In the genomic region with DNA sequence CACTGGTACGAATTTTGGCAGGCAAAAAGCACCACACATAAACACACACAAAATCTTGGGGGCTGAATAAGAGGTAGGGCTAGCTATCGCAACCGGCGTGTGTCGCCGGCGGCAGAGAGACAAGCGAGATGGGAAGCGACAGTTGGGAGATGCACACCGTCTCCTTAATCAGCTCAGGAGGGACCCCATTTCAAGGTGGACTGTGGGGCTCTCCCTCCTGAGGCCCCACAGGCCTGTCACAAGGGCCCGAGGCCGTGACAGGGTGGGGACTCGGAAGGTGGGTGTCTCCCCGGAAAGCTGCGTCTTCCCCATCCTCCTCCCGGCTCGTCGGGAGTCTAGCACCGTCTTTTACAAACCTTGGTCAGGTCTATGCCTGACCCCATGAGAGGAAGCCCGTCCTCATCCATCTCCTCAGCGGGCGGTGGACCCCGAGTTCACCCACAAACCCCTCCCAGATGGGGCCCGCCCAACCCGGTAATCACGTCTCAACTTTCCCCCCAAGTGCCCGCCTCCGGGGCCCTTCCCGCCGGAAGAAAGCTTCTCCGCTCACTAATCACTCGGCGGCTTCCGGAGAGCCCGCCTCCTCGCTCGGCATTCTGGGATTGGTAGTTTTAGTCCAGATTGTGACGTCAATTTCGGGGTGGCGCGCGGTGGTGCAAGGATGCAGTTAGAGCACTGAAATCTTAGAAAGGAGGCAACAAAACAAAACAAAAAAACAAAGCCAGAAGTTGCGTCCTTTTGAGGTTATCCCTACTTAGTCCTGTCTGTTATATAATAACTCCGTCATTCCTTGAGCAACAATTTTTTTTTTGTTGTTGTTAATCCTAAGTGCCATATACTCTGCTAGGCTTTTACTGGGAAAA, we compare ENCODE assay signal across 8 cellular contexts. TPM values are rescaled to one million over a fixed set of nuclear protein-coding genes. Genes with fewer than 3 reads are reported as not detected.
A peak's percentile ranks its signal among the peaks of the same experiment; 100 is the strongest.
DNase-seq lines count a peak whose midpoint lies in the region; ATAC-seq and TF ChIP-seq lines count a peak whose summit lies in the region.

A gene with protein sequence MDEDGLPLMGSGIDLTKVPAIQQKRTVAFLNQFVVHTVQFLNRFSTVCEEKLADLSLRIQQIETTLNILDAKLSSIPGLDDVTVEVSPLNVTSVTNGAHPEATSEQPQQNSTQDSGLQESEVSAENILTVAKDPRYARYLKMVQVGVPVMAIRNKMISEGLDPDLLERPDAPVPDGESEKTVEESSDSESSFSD (minus strand): TSS at position 436 of the 863 bp plus-strand sequence. CDS start 29 bp downstream, at position 407.

- no peak for TF ChIP-seq CTCF in H9 (conservative IDR thresholded peaks at IDR 0.05)
- no peak for TF ChIP-seq CTCF in fibroblast of pulmonary artery (IDR thresholded peaks at IDR 0.05; ENCODE audit: low read length, missing control alignments)

- H3K23ac ChIP-seq in H9 (ENCODE audit: insufficient read length, low read depth, low read length), result no peak within 1 kb of the TSS

- H3K4ac ChIP-seq in H9 (ENCODE audit: low read depth, low read length), result no peak within 1 kb of the TSS

- H3K36me3 ChIP-seq in MG63, result peaks cover 2% of the 10 kb centered on the region; the same call in 1 of the 2 replicates

- peak within 1 kb of the TSS; percentile 83 for H3K4me2 ChIP-seq in H9 (ENCODE audit: insufficient read depth, insufficient read length, low read length)

- WGBS in H9 (ENCODE audit: extremely low coverage, insufficient read length, low lambda C conversion rate), result no CpG with 5 or more reads among the region's 44 CpGs

- no peaks in the 10 kb centered on the region for H3K27me3 ChIP-seq in H9 (ENCODE audit: insufficient read depth, low read length)
- no peaks in the 10 kb centered on the region for H3K27me3 ChIP-seq in MG63

- H3K27ac Mint-ChIP-seq in H9, result peak within 1 kb of the TSS in 2 of 3 experiments; percentile 46 to 95; a peak in 3 of 7 replicates
- peak within 1 kb of the TSS; percentile 93 to 99 for H3K27ac Mint-ChIP-seq in natural killer cell treated with Interleukin-12 subunit alpha and Interleukin-12 subunit beta and Interleukin-15 and Interleukin-18, amount 100 ng/mL, for 72 hours

- H3T11ph ChIP-seq in H9 (ENCODE audit: low read length), result no peak within 1 kb of the TSS

- no peak within 1 kb of the TSS for H2BK5ac ChIP-seq in H9 (ENCODE audit: insufficient read length, low read length)

- no peaks in the 10 kb centered on the region for H3K79me2 ChIP-seq in H9 (ENCODE audit: insufficient read depth, low read length)

- no peak within 1 kb of the TSS for H2BK12ac ChIP-seq in H9 (ENCODE audit: insufficient read length, low read depth, low read length)

- no peak within 1 kb of the TSS for H4K8ac ChIP-seq in H9 (replicated peaks; ENCODE audit: insufficient read length, low read depth, low read length)

- ATAC-seq in natural killer cell treated with Interleukin-12 subunit alpha and Interleukin-12 subunit beta and Interleukin-15 and Interleukin-18, amount 100 ng/mL, for 72 hours, result peak; percentile 98 to 99
- peak; percentile 96 for ATAC-seq in stimulated activated naive CD8-positive, alpha-beta T cell treated with anti-CD3 and anti-CD28 coated beads, Interleukin-15, Interleukin-2, amounts not matched to agents 100 U/mL and 50 U/mL, for 24 hours

- peak within 1 kb of the TSS; percentile 75 for H2AFZ ChIP-seq in H9 (ENCODE audit: low read length)

- H4K20me1 ChIP-seq in H9 (ENCODE audit: control insufficient read depth, insufficient read depth, insufficient read length), result no peaks in the 10 kb centered on the region

- H3K79me1 ChIP-seq in H9 (ENCODE audit: insufficient read depth, low read depth, low read length, poor library complexity, severe bottlenecking), result no peaks in the 10 kb centered on the region

- no peaks in the 10 kb centered on the region for H3K9me3 ChIP-seq in H9 (ENCODE audit: control insufficient read depth, low read depth, low read length)
- no peaks in the 10 kb centered on the region for H3K9me3 ChIP-seq in MG63

- H3K9ac ChIP-seq in H9 (ENCODE audit: extremely low read depth, insufficient read length, low read length), result peak within 1 kb of the TSS; percentile 71

- DNase-seq in ELR (ENCODE audit: low read depth) (peak; percentile 96), H9 (peak; percentile 96), MG63 (peak; percentile 93), SHP77 treated with DMSO at 0.1 percent for 48 hours (lab: John Stamatoyannopoulos, UW) (peak; percentile 75), fibroblast of pulmonary artery (ENCODE audit: low read depth) (peak; percentile 94)
- DNase-seq in activated effector memory CD4-positive, alpha-beta T cell treated with anti-CD3 and anti-CD28 coated beads, Interleukin-2, amount 50 U/mL, for 16 hours, result peak; percentile 98
- DNase-seq in natural killer cell treated with Interleukin-12 subunit alpha and Interleukin-12 subunit beta and Interleukin-15 and Interleukin-18, amount 100 ng/mL, for 72 hours (ENCODE audit: low spot score), result peak; percentile 96
- DNase-seq in stimulated activated naive CD8-positive, alpha-beta T cell treated with anti-CD3 and anti-CD28 coated beads, Interleukin-15, Interleukin-2, amounts not matched to agents 100 U/mL and 50 U/mL, for 24 hours, result peak; percentile 94

- H3K4me1 Mint-ChIP-seq in H9, result peaks cover 6 to 8% of the 10 kb centered on the region in 2 experiments; a peak in 3 of 4 replicates
- H3K4me1 Mint-ChIP-seq in natural killer cell treated with Interleukin-12 subunit alpha and Interleukin-12 subunit beta and Interleukin-15 and Interleukin-18, amount 100 ng/mL, for 72 hours (ENCODE audit: low read depth in 2 of 2), result peaks cover 12 to 25% of the 10 kb centered on the region in 2 donors

- H2AK5ac ChIP-seq in H9 (ENCODE audit: insufficient read length, low read length), result no peak within 1 kb of the TSS

- no peak within 1 kb of the TSS for H4K5ac ChIP-seq in H9 (ENCODE audit: insufficient read length, low read depth, low read length)

- H3K23me2 ChIP-seq in H9 (ENCODE audit: insufficient read length, low read depth, low read length, poor library complexity, severe bottlenecking), result no peaks in the 10 kb centered on the region

- no peaks in the 10 kb centered on the region for H3K9me3 Mint-ChIP-seq in H9
- no peaks in the 10 kb centered on the region for H3K9me3 Mint-ChIP-seq in natural killer cell treated with Interleukin-12 subunit alpha and Interleukin-12 subunit beta and Interleukin-15 and Interleukin-18, amount 100 ng/mL, for 72 hours

- no peaks in the 10 kb centered on the region for H3K4me1 ChIP-seq in H9 (ENCODE audit: insufficient read depth, low read length)

- H2BK15ac ChIP-seq in H9 (ENCODE audit: low read depth, low read length), result no peak within 1 kb of the TSS

- no peaks in the 10 kb centered on the region for H3K36me3 Mint-ChIP-seq in H9 (ENCODE audit: insufficient read depth in 1 of 3, low read depth in 3 of 3)
- peaks cover 12% of the 10 kb centered on the region for H3K36me3 Mint-ChIP-seq in natural killer cell treated with Interleukin-12 subunit alpha and Interleukin-12 subunit beta and Interleukin-15 and Interleukin-18, amount 100 ng/mL, for 72 hours

- H2BK20ac ChIP-seq in H9 (ENCODE audit: low read depth, low read length, poor library complexity, severe bottlenecking), result no peak within 1 kb of the TSS

- no peak within 1 kb of the TSS for H4K91ac ChIP-seq in H9 (ENCODE audit: insufficient read length, low read depth, low read length)

- H3K27me3 Mint-ChIP-seq in H9 (ENCODE audit: low read depth), result no peaks in the 10 kb centered on the region
- H3K27me3 Mint-ChIP-seq in natural killer cell treated with Interleukin-12 subunit alpha and Interleukin-12 subunit beta and Interleukin-15 and Interleukin-18, amount 100 ng/mL, for 72 hours, result peaks cover 9% of the 10 kb centered on the region in 2 donors

- no peak within 1 kb of the TSS for H3K56ac ChIP-seq in H9 (ENCODE audit: insufficient read length, low read depth, low read length)

- no peak within 1 kb of the TSS for H3K14ac ChIP-seq in H9 (ENCODE audit: insufficient read depth, low read length)

- H3K4me3 ChIP-seq in MG63, result peak within 1 kb of the TSS; percentile 78
- H3K4me3 ChIP-seq in fibroblast of pulmonary artery (replicated peaks; ENCODE audit: low read depth, low read length), result peak within 1 kb of the TSS; percentile 92

- H3K18ac ChIP-seq in H9 (ENCODE audit: insufficient read length, low read depth, low read length), result no peak within 1 kb of the TSS

- peak within 1 kb of the TSS; percentile 95 to 97 for H3K4me3 Mint-ChIP-seq in H9
- H3K4me3 Mint-ChIP-seq in natural killer cell treated with Interleukin-12 subunit alpha and Interleukin-12 subunit beta and Interleukin-15 and Interleukin-18, amount 100 ng/mL, for 72 hours, result peak within 1 kb of the TSS; percentile 99

- no peak within 1 kb of the TSS for H3K27ac ChIP-seq in H9 (ENCODE audit: insufficient read length, low read depth, low read length)

- no peak within 1 kb of the TSS for H2BK120ac ChIP-seq in H9 (ENCODE audit: low read depth, low read length, poor library complexity, severe bottlenecking)

RNA-seq across cellular contexts. Expression of the gene that starts here (rescaled TPM):
- 14.1 and 14.9 TPM in 2 replicates for total RNA-seq in H9 (2021)
- 42.6 and 46.2 TPM in 2 replicates for total RNA-seq in MG63 (2014; rRNA removed; shearing (Covaris generic); ENCODE audit: low replicate concordance)
- 10 to 100 TPM; 21.0 to 38.2 TPM for total RNA-seq in natural killer cell treated with Interleukin-12 subunit alpha and Interleukin-12 subunit beta and Interleukin-15 and Interleukin-18, amount 100 ng/mL, for 72 hours
